In genomic region chr15:77305953-77306352, GRCh38 we compare ENCODE assay signal across 24 cellular contexts.
"Had no signal": no experiment of that assay in that cellular context is flagged by ENCODE, and none has a peak within 500 bp of the region (broad histone marks: within the 10 kb centered on the region; RNA-seq: fewer than 3 reads in every experiment).

No MANE protein-coding gene starts in this region.

- H3K27me3 ChIP-seq: dorsolateral prefrontal cortex, esophagus squamous epithelium, gastrocnemius medialis, heart right ventricle, left lung had no signal

- FAIRE-seq: colon, endothelial cell of umbilical vein, islet of Langerhans, keratinocyte had no signal

- H3K9me3 ChIP-seq: esophagus squamous epithelium, gastrocnemius medialis, heart right ventricle, left lung, lower lobe of right lung, mucosa of descending colon had no signal

- H3K36me3 ChIP-seq: esophagus squamous epithelium, gastrocnemius medialis, heart right ventricle, left lung, lower lobe of right lung had no signal

- H3K27ac ChIP-seq: coronary artery, dorsolateral prefrontal cortex, esophagus squamous epithelium, gastrocnemius medialis, heart right ventricle, left lung, lower lobe of right lung had no signal

- DNase-seq: dermis blood vessel endothelial cell; dorsolateral prefrontal cortex; effector CD4-positive, alpha-beta T cell; effector memory CD4-positive, alpha-beta T cell; esophagus squamous epithelium; foreskin fibroblast; foreskin melanocyte; gastrocnemius medialis; glutamatergic neuron; head of caudate nucleus; heart right ventricle; hippocampal formation; left cardiac atrium; left lung; left ventricle myocardium superior; lower lobe of right lung; mesenchymal stem cell; mucosa of descending colon had no signal

- H3K4me3 ChIP-seq: coronary artery, dorsolateral prefrontal cortex, esophagus squamous epithelium, gastrocnemius medialis, heart right ventricle, left lung, lower lobe of right lung, mucosa of descending colon had no signal

- ATAC-seq: esophagus mucosa, gastrocnemius medialis, heart right ventricle, left cardiac atrium, left lung, left ventricle myocardium superior, lower lobe of right lung, mucosa of descending colon had no signal
